Comparison of ENCODE assay signal across 7 cellular contexts in the genomic region with DNA sequence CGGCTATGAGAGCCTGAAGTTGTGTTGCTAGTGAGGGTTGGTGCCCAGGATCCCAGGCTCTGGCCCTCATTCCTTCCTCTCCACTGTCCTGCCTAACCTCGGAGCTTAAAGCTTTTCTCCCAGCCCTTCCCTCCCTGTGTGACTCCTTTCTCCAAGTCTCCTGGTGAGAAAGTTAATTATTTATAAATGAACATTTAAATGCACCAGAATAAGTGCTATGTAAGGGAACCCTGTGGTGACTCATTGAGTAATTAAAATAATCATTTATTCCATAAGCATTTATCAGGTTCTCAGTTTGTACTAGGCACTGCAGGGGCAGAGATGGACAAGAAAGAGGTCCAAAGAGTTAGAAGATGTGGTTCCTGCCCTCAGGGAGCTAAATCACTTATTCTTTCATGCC.
"Had no signal": no experiment of that assay in that cellular context is flagged by ENCODE, and none has a peak within 500 bp of the region (broad histone marks: within the 10 kb centered on the region; RNA-seq: fewer than 3 reads in every experiment).

No MANE protein-coding gene starts in this region.

- FAIRE-seq: H1, H54, HTR-8/SVneo had no signal

- ATAC-seq: GM23338 had no signal

- H3K27ac Mint-ChIP-seq: GM23338, H9, IgD-negative memory B cell had no signal

- DNase-seq: H9, HCEC 1CT had no signal

- H3K4me3 ChIP-seq: GM23338 had no signal

- H3K4me2 ChIP-seq: GM23338 had no signal

- H3K4me1 Mint-ChIP-seq: IgD-negative memory B cell had no signal

- H2AFZ ChIP-seq: GM23338 had no signal

- H3K4me3 Mint-ChIP-seq: GM23338, H9, IgD-negative memory B cell had no signal
